In genomic region chr7:73451780-73452398, GRCh38 we compare ENCODE assay signal across 8 cellular contexts. TPM values are rescaled to one million over a fixed set of nuclear protein-coding genes. Genes with fewer than 3 reads are reported as not detected.
DNase-seq lines count a peak whose midpoint lies in the region; ATAC-seq and TF ChIP-seq lines count a peak whose summit lies in the region.

No MANE protein-coding gene starts in this region.

- H3K9me3 ChIP-seq in thoracic aorta: no peaks in the 10 kb centered on the region

- no peaks in the 10 kb centered on the region for H3K4me1 ChIP-seq in thoracic aorta (ENCODE audit: control insufficient read depth in 1 of 2, low read depth in 2 of 2)

- DNase-seq in CD1c-positive myeloid dendritic cell (ENCODE audit: extremely low spot score): peak; percentile 71
- DNase-seq in H4 (ENCODE audit: low spot score): peak; percentile 60
- DNase-seq in NCI-H69 (lab: John Stamatoyannopoulos, UW): peak; percentile 69
- peak; percentile 50 for DNase-seq in brain microvascular endothelial cell
- no peak for DNase-seq in kidney epithelial cell (ENCODE audit: low read depth)
- DNase-seq in thoracic aorta (ENCODE audit: low spot score): no peak
- DNase-seq in occipital lobe (lab: John Stamatoyannopoulos, UW): no peak

- H3K4me3 ChIP-seq in brain microvascular endothelial cell (ENCODE audit: low read depth, low read length) (no peak overlapping the region), kidney epithelial cell (ENCODE audit: low read depth, low read length) (no peak overlapping the region), thoracic aorta (no peak overlapping the region)

- no peak for ATAC-seq in thoracic aorta (ENCODE audit: insufficient number of reproducible peaks, low FRiP score, low read depth)
- ATAC-seq in HG03565 (IDR thresholded peaks at IDR 0.05; ENCODE audit: unreplicated experiment): no peak

- H3K36me3 ChIP-seq in brain microvascular endothelial cell (replicated peaks) (peaks cover 66% of the 10 kb centered on the region), kidney epithelial cell (ENCODE audit: control insufficient read depth, insufficient read depth, low read length) (peaks cover 3% of the 10 kb centered on the region), thoracic aorta (peaks cover 46% of the 10 kb centered on the region)

- peak; percentile 91 for TF ChIP-seq CTCF in brain microvascular endothelial cell (IDR thresholded peaks at IDR 0.05; ENCODE audit: low read depth, low read length, missing control alignments)
- peak; percentile 99 for TF ChIP-seq CTCF in kidney epithelial cell (IDR thresholded peaks at IDR 0.05; ENCODE audit: insufficient read depth, low read length, poor library complexity, severe bottlenecking)
- peak; percentile 98 for TF ChIP-seq CTCF in thoracic aorta (IDR thresholded peaks at IDR 0.05)

- in situ Hi-C loops in brain microvascular endothelial cell (cut with HindIII; ENCODE audit: low pct_ligation_motif_present, low sequenced_read_pairs): no loop called here

- no peaks in the 10 kb centered on the region for H3K27me3 ChIP-seq in brain microvascular endothelial cell (replicated peaks)
- H3K27me3 ChIP-seq in kidney epithelial cell (ENCODE audit: control insufficient read depth, insufficient read depth, low read length): no peaks in the 10 kb centered on the region
- no peaks in the 10 kb centered on the region for H3K27me3 ChIP-seq in thoracic aorta (replicated peaks; ENCODE audit: insufficient read depth)

- H3K27ac ChIP-seq in brain microvascular endothelial cell (no peak overlapping the region), thoracic aorta (no peak overlapping the region)

RNA-seq across cellular contexts. Expression of gene FZD9, which starts 18.3 kb away (rescaled TPM):
- total RNA-seq in H4 (2014; rRNA removed; shearing (Covaris generic)): 0.06 and 0.08 TPM in 2 replicates
- total RNA-seq in kidney epithelial cell (1.5 and 1.6 TPM in 2 replicates), thoracic aorta (under 1 TPM in 1 of 2 donors, not detected in 1; 0.41 TPM), occipital lobe (2.3 TPM)

Comparison
In these comparisons a context has a peak if more than half of its experiments do, and no peak if none do; other contexts are left out.
1. DNase-seq: peak in CD1c-positive myeloid dendritic cell (single experiment), H4 (single experiment), NCI-H69 (single experiment) and brain microvascular endothelial cell (single experiment); none in kidney epithelial cell (single experiment), thoracic aorta (single experiment) and occipital lobe (single experiment).
2. Peak in every context shown above with its lines, with median percentiles within 50 percentile points of each other: CTCF ChIP-seq.